In the genomic region with DNA sequence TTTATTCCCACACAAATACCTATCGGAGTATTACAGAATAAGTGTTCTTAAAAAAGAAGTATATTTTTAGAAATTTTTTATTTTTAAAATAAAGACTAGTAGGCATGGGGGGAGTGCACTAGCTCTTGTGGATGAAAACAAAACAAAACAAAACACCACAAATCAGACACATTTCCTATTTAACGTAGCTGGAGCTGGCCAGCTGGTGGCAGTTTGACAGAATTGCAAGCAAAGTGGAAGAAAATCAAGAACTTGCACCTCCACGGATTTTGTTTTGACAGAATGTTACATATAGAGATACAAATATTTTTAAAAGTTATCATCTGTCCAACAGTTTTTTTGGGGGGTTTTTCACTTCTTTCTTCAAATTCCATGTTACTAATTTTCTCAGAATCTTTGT, we compare ENCODE assay signal across 1 cellular context.
TF ChIP-seq lines count a peak whose summit lies in the region.

No MANE protein-coding gene starts in this region.

TF ChIP-seq in GM12878, 131 proteins besides CTCF, POLR2A, EP300 and RAD21 (continued from another document):
- TF ChIP-seq, protein P1, sequence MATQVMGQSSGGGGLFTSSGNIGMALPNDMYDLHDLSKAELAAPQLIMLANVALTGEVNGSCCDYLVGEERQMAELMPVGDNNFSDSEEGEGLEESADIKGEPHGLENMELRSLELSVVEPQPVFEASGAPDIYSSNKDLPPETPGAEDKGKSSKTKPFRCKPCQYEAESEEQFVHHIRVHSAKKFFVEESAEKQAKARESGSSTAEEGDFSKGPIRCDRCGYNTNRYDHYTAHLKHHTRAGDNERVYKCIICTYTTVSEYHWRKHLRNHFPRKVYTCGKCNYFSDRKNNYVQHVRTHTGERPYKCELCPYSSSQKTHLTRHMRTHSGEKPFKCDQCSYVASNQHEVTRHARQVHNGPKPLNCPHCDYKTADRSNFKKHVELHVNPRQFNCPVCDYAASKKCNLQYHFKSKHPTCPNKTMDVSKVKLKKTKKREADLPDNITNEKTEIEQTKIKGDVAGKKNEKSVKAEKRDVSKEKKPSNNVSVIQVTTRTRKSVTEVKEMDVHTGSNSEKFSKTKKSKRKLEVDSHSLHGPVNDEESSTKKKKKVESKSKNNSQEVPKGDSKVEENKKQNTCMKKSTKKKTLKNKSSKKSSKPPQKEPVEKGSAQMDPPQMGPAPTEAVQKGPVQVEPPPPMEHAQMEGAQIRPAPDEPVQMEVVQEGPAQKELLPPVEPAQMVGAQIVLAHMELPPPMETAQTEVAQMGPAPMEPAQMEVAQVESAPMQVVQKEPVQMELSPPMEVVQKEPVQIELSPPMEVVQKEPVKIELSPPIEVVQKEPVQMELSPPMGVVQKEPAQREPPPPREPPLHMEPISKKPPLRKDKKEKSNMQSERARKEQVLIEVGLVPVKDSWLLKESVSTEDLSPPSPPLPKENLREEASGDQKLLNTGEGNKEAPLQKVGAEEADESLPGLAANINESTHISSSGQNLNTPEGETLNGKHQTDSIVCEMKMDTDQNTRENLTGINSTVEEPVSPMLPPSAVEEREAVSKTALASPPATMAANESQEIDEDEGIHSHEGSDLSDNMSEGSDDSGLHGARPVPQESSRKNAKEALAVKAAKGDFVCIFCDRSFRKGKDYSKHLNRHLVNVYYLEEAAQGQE (IDR thresholded peaks at IDR 0.05; ENCODE audit: low read depth, low read length): no peak
- TF ChIP-seq SIN3A (IDR thresholded peaks at IDR 0.05; ENCODE audit: low read depth, low read length) (no peak), TARDBP (IDR thresholded peaks at IDR 0.05; ENCODE audit: borderline replicate concordance) (no peak), GATAD2B (conservative IDR thresholded peaks at IDR 0.05; ENCODE audit: low read depth) (no peak), YY1 (IDR thresholded peaks at IDR 0.05; ENCODE audit: low read depth, low read length) (no peak), PAX5 (IDR thresholded peaks at IDR 0.05; ENCODE audit: borderline replicate concordance, low read depth, low read length) (no peak), BACH1 (IDR thresholded peaks at IDR 0.05; ENCODE audit: borderline replicate concordance) (no peak), TAF1 (IDR thresholded peaks at IDR 0.05; ENCODE audit: borderline replicate concordance, low read depth, low read length) (no peak), CHD1 (IDR thresholded peaks at IDR 0.05; ENCODE audit: low read depth, low read length) (no peak), POLR2AphosphoS2 (IDR thresholded peaks at IDR 0.05; ENCODE audit: low read depth, low read length) (no peak)
